Comparison of ENCODE assay signal across 20 cellular contexts in the genomic region with DNA sequence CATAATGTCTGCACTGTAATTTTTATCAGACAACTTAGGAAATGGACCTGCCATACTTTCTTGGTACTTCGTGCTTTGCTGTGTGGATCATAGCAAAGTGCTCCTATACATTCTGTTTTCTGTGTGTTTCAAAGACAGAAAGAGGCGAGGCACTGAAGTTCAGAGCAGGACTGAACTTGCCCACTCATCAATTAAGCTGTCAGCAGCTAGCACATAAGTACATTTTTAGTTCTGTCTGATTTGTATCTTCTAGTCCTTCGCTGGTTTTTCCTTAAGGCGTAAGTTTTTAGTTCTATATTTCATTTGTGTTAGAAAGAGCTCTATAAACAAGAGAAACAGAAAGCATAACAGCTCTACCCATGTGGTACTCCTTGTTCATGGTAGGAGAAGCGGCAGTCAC. TPM values are rescaled to one million over a fixed set of nuclear protein-coding genes. Genes with fewer than 3 reads are reported as not detected.
DNase-seq lines count a peak whose midpoint lies in the region; ATAC-seq, FAIRE-seq and TF ChIP-seq lines count a peak whose summit lies in the region.
"Had no signal": no experiment of that assay in that cellular context is flagged by ENCODE, and none has a peak within 500 bp of the region (broad histone marks: within the 10 kb centered on the region; RNA-seq: fewer than 3 reads in every experiment).

No MANE protein-coding gene starts in this region.

- H2AK9ac ChIP-seq in IMR-90 (replicated peaks; ENCODE audit: low read depth, low read length, poor library complexity) = no peak overlapping the region

- peaks cover 11% of the 10 kb centered on the region for H3K4me1 ChIP-seq in IMR-90 (ENCODE audit: control insufficient read depth, insufficient read depth, low read length)
- H3K4me1 ChIP-seq in osteoblast (ENCODE audit: insufficient read depth, low read length) = peaks cover 48% of the 10 kb centered on the region
- H3K4me1 ChIP-seq: thyroid gland had no signal

- H3K27me3 Mint-ChIP-seq in brain = no peaks in the 10 kb centered on the region

- H3K79me2 ChIP-seq in osteoblast (ENCODE audit: insufficient read depth, low read length) = peaks cover 41% of the 10 kb centered on the region

- no peak overlapping the region for H3K23ac ChIP-seq in IMR-90 (ENCODE audit: low read depth, low read length)

- no peak overlapping the region for H3K56ac ChIP-seq in IMR-90 (ENCODE audit: extremely low read depth, insufficient read depth, low read length)

- FAIRE-seq in urothelium cell line (lab: Jason Lieb, UNC) = no peak

- DNase-seq in NCI-H526 treated with DMSO at 0.1 percent for 48 hours (lab: John Stamatoyannopoulos, UW) (peak; percentile 1), NCI-H526 (lab: John Stamatoyannopoulos, UW) (no peak), IMR-90 (no peak), osteoblast (ENCODE audit: insufficient read length, low spot score, missing footprints) (no peak), retina (no peak), urothelium cell line (ENCODE audit: low spot score) (no peak), ecto neural progenitor cell (ENCODE audit: low spot score) (no peak)
- DNase-seq: activated T-cell treated with anti-CD3 and anti-CD28 coated beads, Interleukin-2, amount 50 U/mL, for 48 hours; cerebellar nuclear complex; endodermal cell; gastrocnemius medialis; left ventricle myocardium inferior; NCI-H524; posterior cingulate gyrus; spleen; thyroid gland had no signal

- H2BK15ac ChIP-seq in IMR-90 (ENCODE audit: low read depth, low read length) = no peak overlapping the region

- peak overlapping the region in 3 of 5 experiments; percentile 42 to 69 (median 62) for H3K27ac Mint-ChIP-seq in brain
- H3K27ac Mint-ChIP-seq: endodermal cell; stimulated activated effector memory CD8-positive, alpha-beta T cell treated with anti-CD3 and anti-CD28 coated beads, Interleukin-12 subunit alpha, Interleukin-12 subunit beta, amount 100 ng/mL, for 72 hours had no signal

- H3K9me3 ChIP-seq in IMR-90 (ENCODE audit: control insufficient read depth, insufficient read depth, low read length) = no peaks in the 10 kb centered on the region
- no peaks in the 10 kb centered on the region for H3K9me3 ChIP-seq in osteoblast (ENCODE audit: low read depth, low read length)
- H3K9me3 ChIP-seq: gastrocnemius medialis, left ventricle myocardium inferior, spleen, thyroid gland had no signal

- H3K4me2 ChIP-seq in IMR-90 (ENCODE audit: low read depth, low read length) = no peak overlapping the region
- H3K4me2 ChIP-seq in osteoblast (ENCODE audit: insufficient read depth, low read length) = peak overlapping the region; percentile 50

- peaks cover 8 to 19% of the 10 kb centered on the region in 2 experiments; a peak in 3 of 4 replicates for H3K79me1 ChIP-seq in IMR-90 (ENCODE audit: low read depth in 1 of 2, low read length in 2 of 2)

- no peak overlapping the region for H2AK5ac ChIP-seq in IMR-90 (ENCODE audit: low read depth, low read length)

- intact Hi-C loops in IMR-90 (cut with micrococcal nuclease) = loop anchor here (5.0 to 10.0 kb wide), 3 partner anchors 41 to 339 kb away; a partner anchor contains a TSS

- peaks cover 3% of the 10 kb centered on the region for H3K36me3 ChIP-seq in IMR-90 (ENCODE audit: control insufficient read depth, insufficient read depth, low read length)
- H3K36me3 ChIP-seq in osteoblast (ENCODE audit: insufficient read depth, low read length) = peaks cover 4% of the 10 kb centered on the region
- H3K36me3 ChIP-seq: gastrocnemius medialis had no signal

- H2BK120ac ChIP-seq in IMR-90 (ENCODE audit: low read depth, low read length) = no peak overlapping the region

- peak overlapping the region; percentile 21; the same call in 1 of the 2 replicates for H3K4ac ChIP-seq in IMR-90 (ENCODE audit: low read depth, low read length)

- H2AFZ ChIP-seq in IMR-90 (replicated peaks; ENCODE audit: low read length, poor library complexity) (no peak overlapping the region), osteoblast (ENCODE audit: low read length) (peak overlapping the region; percentile 36)

- no peaks in the 10 kb centered on the region for H3K9me3 Mint-ChIP-seq in brain
- H3K9me3 Mint-ChIP-seq: endodermal cell; stimulated activated effector memory CD8-positive, alpha-beta T cell treated with anti-CD3 and anti-CD28 coated beads, Interleukin-12 subunit alpha, Interleukin-12 subunit beta, amount 100 ng/mL, for 72 hours had no signal

- H3K9me1 ChIP-seq in IMR-90 (ENCODE audit: insufficient read depth, low read length) = peaks cover 5% of the 10 kb centered on the region

- H3K4me3 Mint-ChIP-seq in brain = peak overlapping the region in 1 of 5 experiments; percentile 53
- H3K4me3 Mint-ChIP-seq: endodermal cell; stimulated activated effector memory CD8-positive, alpha-beta T cell treated with anti-CD3 and anti-CD28 coated beads, Interleukin-12 subunit alpha, Interleukin-12 subunit beta, amount 100 ng/mL, for 72 hours had no signal

- H3K14ac ChIP-seq in IMR-90 (replicated peaks; ENCODE audit: low read depth, low read length) = no peak overlapping the region

- dilution Hi-C loops in IMR-90 (cut with HindIII; ENCODE audit: low sequenced_read_pairs, unreplicated experiment) = no loop called here

- H2BK20ac ChIP-seq in IMR-90 (ENCODE audit: low read depth, low read length) = no peak overlapping the region; the same call in 1 of the 2 replicates

- POLR2A ChIA-PET in IMR-90 (lab: Charles Lee; ENCODE audit: unreplicated experiment) = no interaction called here

- no peak for TF ChIP-seq POLR2A in IMR-90 (IDR thresholded peaks at IDR 0.05; ENCODE audit: low read depth, low read length)

- no peak overlapping the region for H2BK5ac ChIP-seq in IMR-90 (ENCODE audit: low read depth, low read length, poor library complexity, severe bottlenecking)

- TF ChIP-seq CTCF in IMR-90 (conservative IDR thresholded peaks at IDR 0.05; ENCODE audit: low read depth, low read length) (no peak), brain (conservative IDR thresholded peaks at IDR 0.05) (no peak), osteoblast (IDR thresholded peaks at IDR 0.05; ENCODE audit: extremely low read depth, low read depth, low read length) (no peak)

- in situ Hi-C loops in IMR-90 (cut with MboI; ENCODE audit: low sequenced_read_pairs) = no loop called here

- H3K36me3 Mint-ChIP-seq in brain = peaks cover 27% of the 10 kb centered on the region

- WGBS in IMR-90 (ENCODE audit: extremely low coverage in 2 of 2, insufficient read length in 1 of 2), 2 experiments = no CpG with 5 or more reads among the region's 5 CpGs

- no peak overlapping the region for H4K91ac ChIP-seq in IMR-90 (ENCODE audit: insufficient read depth, low read depth, low read length)

- CTCF ChIA-PET in IMR-90 (lab: Yijun Ruan, JAX) = interaction anchor here (0.6 to 0.8 kb wide), 2 partner anchors 11 to 150 kb away, joined by 3 read pairs; no protein-coding TSS in a partner anchor

- H3K27me3 ChIP-seq in IMR-90 (ENCODE audit: control insufficient read depth, insufficient read depth, low read length) = no peaks in the 10 kb centered on the region
- H3K27me3 ChIP-seq in osteoblast (ENCODE audit: insufficient read depth, low read length) = no peaks in the 10 kb centered on the region
- H3K27me3 ChIP-seq: gastrocnemius medialis, spleen, thyroid gland had no signal

- no peak overlapping the region for H4K8ac ChIP-seq in IMR-90 (ENCODE audit: low read depth in 2 of 2, low read length in 2 of 2)

- BruUV-seq in IMR-90 (replicated peaks; lab: Mats Ljungman, UMichigan) = no TSS peak

- H3K9ac ChIP-seq in IMR-90 (ENCODE audit: low read depth, low read length) = no peak overlapping the region

- H4K20me1 ChIP-seq in IMR-90 (ENCODE audit: insufficient read depth, low read length) (peaks cover 8% of the 10 kb centered on the region), osteoblast (ENCODE audit: insufficient read depth, low read length) (no peaks in the 10 kb centered on the region)

- TF ChIP-seq RAD21 in IMR-90 (IDR thresholded peaks at IDR 0.05; ENCODE audit: low read length) = no peak

- H3K4me3 ChIP-seq in IMR-90 (ENCODE audit: insufficient read depth, low read depth, low read length) = no peak overlapping the region
- no peak overlapping the region for H3K4me3 ChIP-seq in osteoblast (ENCODE audit: insufficient read depth, low read length)
- H3K4me3 ChIP-seq: gastrocnemius medialis, left ventricle myocardium inferior, spleen, thyroid gland had no signal

- no peak overlapping the region for H3K18ac ChIP-seq in IMR-90 (ENCODE audit: low read depth, low read length)

- ATAC-seq in IMR-90 (ENCODE audit: low read depth) = no peak
- ATAC-seq: gastrocnemius medialis; Panc1; stimulated activated effector memory CD8-positive, alpha-beta T cell treated with anti-CD3 and anti-CD28 coated beads, Interleukin-12 subunit alpha, Interleukin-12 subunit beta, amount 100 ng/mL, for 72 hours had no signal

- no peak overlapping the region for H4K5ac ChIP-seq in IMR-90 (ENCODE audit: low read depth, low read length)

- H3K4me1 Mint-ChIP-seq in brain = peaks cover 53% of the 10 kb centered on the region

- H3K27ac ChIP-seq in IMR-90 (ENCODE audit: insufficient read depth, low read length) (no peak overlapping the region), osteoblast (ENCODE audit: low read depth, low read length) (peak overlapping the region; percentile 15)
- H3K27ac ChIP-seq: C4-2B, gastrocnemius medialis, left ventricle myocardium inferior, spleen, thyroid gland had no signal

TF ChIP-seq in IMR-90, 13 proteins besides CTCF, POLR2A, EP300 and RAD21:
- TF ChIP-seq MAZ (IDR thresholded peaks at IDR 0.05; ENCODE audit: borderline replicate concordance, low read depth, low read length) = no peak
- TF ChIP-seq, protein P1, sequence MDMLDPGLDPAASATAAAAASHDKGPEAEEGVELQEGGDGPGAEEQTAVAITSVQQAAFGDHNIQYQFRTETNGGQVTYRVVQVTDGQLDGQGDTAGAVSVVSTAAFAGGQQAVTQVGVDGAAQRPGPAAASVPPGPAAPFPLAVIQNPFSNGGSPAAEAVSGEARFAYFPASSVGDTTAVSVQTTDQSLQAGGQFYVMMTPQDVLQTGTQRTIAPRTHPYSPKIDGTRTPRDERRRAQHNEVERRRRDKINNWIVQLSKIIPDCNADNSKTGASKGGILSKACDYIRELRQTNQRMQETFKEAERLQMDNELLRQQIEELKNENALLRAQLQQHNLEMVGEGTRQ (IDR thresholded peaks at IDR 0.05; ENCODE audit: low read depth, low read length) = no peak
- TF ChIP-seq RFX5 (IDR thresholded peaks at IDR 0.05; ENCODE audit: low read depth, low read length) = no peak
- no peak for TF ChIP-seq FOS (IDR thresholded peaks at IDR 0.05; ENCODE audit: low read depth, low read length)

RNA-seq across cellular contexts. Expression of a gene that starts 42.1 kb away (rescaled TPM):
- total RNA-seq in IMR-90 (2012; rRNA removed) (20.4 and 23.1 TPM in 2 replicates), osteoblast (31.1 and 36.8 TPM in 2 replicates)
- polyA plus RNA-seq in IMR-90 (2012; rRNA removed) (6.9 and 11.5 TPM in 2 replicates), brain (ENCODE audit: insufficient read depth, low read depth, low replicate concordance) (12.8 TPM)
- 2.0 and 3.7 TPM in 2 replicates for polyA plus RNA-seq in IMR-90 (2012; cell fraction: cytosol; rRNA removed)
- polyA plus RNA-seq in IMR-90 (2012; cell fraction: nucleus; rRNA removed; ENCODE audit: low replicate concordance) = 6.4 and 26.8 TPM in 2 replicates
